Comparison of ENCODE assay signal across 24 cellular contexts in genomic region chr1:175840787-175841186, GRCh38.
DNase-seq lines count a peak whose midpoint lies in the region; ATAC-seq and TF ChIP-seq lines count a peak whose summit lies in the region.
"Had no signal": no experiment of that assay in that cellular context is flagged by ENCODE, and none has a peak within 500 bp of the region (broad histone marks: within the 10 kb centered on the region; RNA-seq: fewer than 3 reads in every experiment).

No MANE protein-coding gene starts in this region.

- intact Hi-C loops in PC-3 (cut with micrococcal nuclease), result no loop called here
- intact Hi-C loops in colonic mucosa (cut with DNase I), result no loop called here
- intact Hi-C loops in natural killer cell (cut with micrococcal nuclease), result no loop called here
- intact Hi-C loops in upper lobe of right lung (cut with DNase I), result no loop called here

- no TSS peak for BruUV-seq in PC-3 (replicated peaks; lab: Mats Ljungman, UMichigan)

- ATAC-seq in PC-3 (no peak), natural killer cell (no peak), upper lobe of right lung (no peak), GM23338 (no peak)
- ATAC-seq: activated CD8-positive, alpha-beta T cell treated with anti-CD3 and anti-CD28 coated beads, Interleukin-2, amount 10 ng/mL, durations not matched to agents 7 days and 5 days; activated T-helper 17 cell treated with anti-CD3 and anti-CD28 coated beads, Interleukin-2, amount 50 U/mL, for 72 hours; lower lobe of right lung; stimulated activated naive B cell treated with anti-CD40 and anti-IgM and Interleukin-4, amounts not matched to agents 10 μg/mL and 1 μg/mL and 100 μg/mL, for 72 hours had no signal

- H3K4me1 Mint-ChIP-seq in neural progenitor cell, result peaks cover 34% of the 10 kb centered on the region
- no peaks in the 10 kb centered on the region for H3K4me1 Mint-ChIP-seq in natural killer cell
- H3K4me1 Mint-ChIP-seq in GM23338, result peaks cover 32% of the 10 kb centered on the region
- H3K4me1 Mint-ChIP-seq: activated naive CD4-positive, alpha-beta T cell treated with anti-CD3 and anti-CD28 coated beads, Interleukin-2, amount 10 ng/mL, durations not matched to agents 7 days and 5 days; activated T-helper 17 cell treated with anti-CD3 and anti-CD28 coated beads, Interleukin-2, amount 50 U/mL, for 72 hours; stimulated activated naive B cell treated with anti-CD40 and anti-IgM and Interleukin-4, amounts not matched to agents 10 μg/mL and 1 μg/mL and 100 μg/mL, for 72 hours had no signal

- no peaks in the 10 kb centered on the region for H3K36me3 ChIP-seq in PC-3 (ENCODE audit: low read depth, low read length)
- H3K36me3 ChIP-seq in colonic mucosa, result no peaks in the 10 kb centered on the region
- H3K36me3 ChIP-seq in neural progenitor cell, result no peaks in the 10 kb centered on the region
- H3K36me3 ChIP-seq in upper lobe of right lung, result no peaks in the 10 kb centered on the region
- H3K36me3 ChIP-seq in GM23338 (ENCODE audit: insufficient read depth), result no peaks in the 10 kb centered on the region
- H3K36me3 ChIP-seq: brain microvascular endothelial cell, lower lobe of right lung had no signal

- no peak overlapping the region for H3K4me3 Mint-ChIP-seq in neural progenitor cell
- H3K4me3 Mint-ChIP-seq in natural killer cell, result no peak overlapping the region
- no peak overlapping the region for H3K4me3 Mint-ChIP-seq in GM23338
- H3K4me3 Mint-ChIP-seq: activated CD8-positive, alpha-beta T cell treated with anti-CD3 and anti-CD28 coated beads, Interleukin-2, amount 10 ng/mL, durations not matched to agents 7 days and 5 days; activated naive CD4-positive, alpha-beta T cell treated with anti-CD3 and anti-CD28 coated beads, Interleukin-2, amount 10 ng/mL, durations not matched to agents 7 days and 5 days; activated T-helper 17 cell treated with anti-CD3 and anti-CD28 coated beads, Interleukin-2, amount 50 U/mL, for 72 hours; nephron; stimulated activated naive B cell treated with anti-CD40 and anti-IgM and Interleukin-4, amounts not matched to agents 10 μg/mL and 1 μg/mL and 100 μg/mL, for 72 hours had no signal

- H3K27ac ChIP-seq in PC-3 (ENCODE audit: low read length) (no peak overlapping the region), colonic mucosa (peak overlapping the region; percentile 43), neural progenitor cell (no peak overlapping the region), upper lobe of right lung (no peak overlapping the region), GM23338 (ENCODE audit: low read depth) (no peak overlapping the region)
- H3K27ac ChIP-seq: brain microvascular endothelial cell, lower lobe of right lung, skin epidermis had no signal

- 0 out of 2 replicates have a peak, but pooled peaks cover 4% of the 10 kb centered on the region for H3K27me3 ChIP-seq in PC-3 (ENCODE audit: low read length)
- H3K27me3 ChIP-seq in colonic mucosa, result no peaks in the 10 kb centered on the region
- H3K27me3 ChIP-seq in neural progenitor cell, result no peaks in the 10 kb centered on the region
- H3K27me3 ChIP-seq in upper lobe of right lung, result peaks cover 9% of the 10 kb centered on the region
- no peaks in the 10 kb centered on the region for H3K27me3 ChIP-seq in GM23338 (ENCODE audit: insufficient read depth)
- H3K27me3 ChIP-seq: brain microvascular endothelial cell had no signal

- CTCF ChIA-PET in PC-3 (lab: Charles Lee), result no interaction called here

- peak; percentile 84 for DNase-seq in NCI-H510A treated with DMSO at 0.1 percent for 48 hours (lab: John Stamatoyannopoulos, UW)
- DNase-seq in NCI-H510A (lab: John Stamatoyannopoulos, UW), result no peak
- DNase-seq in PC-3, result no peak
- DNase-seq in colonic mucosa, result no peak
- no peak for DNase-seq in neural progenitor cell (ENCODE audit: low spot score)
- DNase-seq in natural killer cell, result no peak
- DNase-seq in upper lobe of right lung, result no peak
- DNase-seq in GM23338 (ENCODE audit: low spot score), result no peak
- DNase-seq: 8988T; activated CD8-positive, alpha-beta T cell treated with anti-CD3 and anti-CD28 coated beads, Interleukin-2, amount 10 ng/mL, durations not matched to agents 7 days and 5 days; activated naive CD4-positive, alpha-beta T cell treated with anti-CD3 and anti-CD28 coated beads, Interleukin-2, amount 10 ng/mL, durations not matched to agents 7 days and 5 days; brain microvascular endothelial cell; C1 segment of cervical spinal cord; COR-L47; DMS79; kidney glomerular epithelial cell; lower lobe of right lung; NCI-H1105; NCI-H187 treated with DMSO at 0.1 percent for 48 hours; NCI-H526 treated with DMSO at 0.1 percent for 48 hours; stimulated activated naive B cell treated with anti-CD40 and anti-IgM and Interleukin-4, amounts not matched to agents 10 μg/mL and 1 μg/mL and 100 μg/mL, for 72 hours had no signal

- H3K9me2 ChIP-seq in PC-3 (replicated peaks; ENCODE audit: low read length), result no peaks in the 10 kb centered on the region
- H3K9me2 ChIP-seq in GM23338 (ENCODE audit: insufficient read depth), result no peaks in the 10 kb centered on the region; the same call in 1 of the 2 replicates

- H2AFZ ChIP-seq in PC-3 (ENCODE audit: low read length), result no peak overlapping the region
- H2AFZ ChIP-seq in neural progenitor cell (replicated peaks), result no peak overlapping the region
- no peak overlapping the region for H2AFZ ChIP-seq in GM23338

- H3F3A ChIP-seq in PC-3 (ENCODE audit: low read length, unreplicated experiment) (no peaks in the 10 kb centered on the region), neural progenitor cell (ENCODE audit: low read depth) (no peaks in the 10 kb centered on the region), GM23338 (replicated peaks; ENCODE audit: low read depth) (no peaks in the 10 kb centered on the region)

- H3K36me3 Mint-ChIP-seq in neural progenitor cell (no peaks in the 10 kb centered on the region), natural killer cell (no peaks in the 10 kb centered on the region), GM23338 (ENCODE audit: low read depth) (no peaks in the 10 kb centered on the region)
- H3K36me3 Mint-ChIP-seq: activated naive CD4-positive, alpha-beta T cell treated with anti-CD3 and anti-CD28 coated beads, Interleukin-2, amount 10 ng/mL, durations not matched to agents 7 days and 5 days; stimulated activated naive B cell treated with anti-CD40 and anti-IgM and Interleukin-4, amounts not matched to agents 10 μg/mL and 1 μg/mL and 100 μg/mL, for 72 hours had no signal

- H3K79me2 ChIP-seq in PC-3 (ENCODE audit: low read length), result no peaks in the 10 kb centered on the region
- H3K79me2 ChIP-seq in neural progenitor cell (ENCODE audit: low read depth), result no peaks in the 10 kb centered on the region
- H3K79me2 ChIP-seq in GM23338 (replicated peaks; ENCODE audit: insufficient read depth), result no peaks in the 10 kb centered on the region

- H3K4me3 ChIP-seq in PC-3 (ENCODE audit: low read length) (no peak overlapping the region), colonic mucosa (no peak overlapping the region), neural progenitor cell (no peak overlapping the region), upper lobe of right lung (no peak overlapping the region), GM23338 (no peak overlapping the region)
- H3K4me3 ChIP-seq: lower lobe of right lung, skin epidermis had no signal

- POLR2A ChIA-PET in PC-3 (lab: Charles Lee; ENCODE audit: unreplicated experiment), result no interaction called here

- peak overlapping the region; percentile 21 for H3K27ac Mint-ChIP-seq in neural progenitor cell
- H3K27ac Mint-ChIP-seq in natural killer cell, result no peak overlapping the region
- H3K27ac Mint-ChIP-seq in GM23338, result no peak overlapping the region
- H3K27ac Mint-ChIP-seq: activated CD8-positive, alpha-beta T cell treated with anti-CD3 and anti-CD28 coated beads, Interleukin-2, amount 10 ng/mL, durations not matched to agents 7 days and 5 days; activated naive CD4-positive, alpha-beta T cell treated with anti-CD3 and anti-CD28 coated beads, Interleukin-2, amount 10 ng/mL, durations not matched to agents 7 days and 5 days; activated T-helper 17 cell treated with anti-CD3 and anti-CD28 coated beads, Interleukin-2, amount 50 U/mL, for 72 hours; nephron; stimulated activated naive B cell treated with anti-CD40 and anti-IgM and Interleukin-4, amounts not matched to agents 10 μg/mL and 1 μg/mL and 100 μg/mL, for 72 hours had no signal

- H3K4me2 ChIP-seq in PC-3 (ENCODE audit: low read length) (peak overlapping the region; percentile 40; the same call in 1 of the 2 replicates), neural progenitor cell (no peak overlapping the region), GM23338 (no peak overlapping the region)

- no peak overlapping the region for H3K9ac ChIP-seq in PC-3 (ENCODE audit: low read length)
- H3K9ac ChIP-seq in colonic mucosa (ENCODE audit: low read depth in 2 of 2, low read length in 2 of 2), result no peak overlapping the region
- no peak overlapping the region for H3K9ac ChIP-seq in neural progenitor cell

- TF ChIP-seq CTCF in PC-3 (conservative IDR thresholded peaks at IDR 0.05; ENCODE audit: low read depth, low read length), result no peak
- no peak for TF ChIP-seq CTCF in colonic mucosa (IDR thresholded peaks at IDR 0.05)
- no peak for TF ChIP-seq CTCF in neural progenitor cell (IDR thresholded peaks at IDR 0.05)
- TF ChIP-seq CTCF in natural killer cell (IDR thresholded peaks at IDR 0.05), result no peak
- TF ChIP-seq CTCF in upper lobe of right lung (IDR thresholded peaks at IDR 0.05), result no peak
- TF ChIP-seq CTCF in GM23338 (conservative IDR thresholded peaks at IDR 0.05; ENCODE audit: low read depth in 2 of 2), result no peak

- H3K9me3 ChIP-seq in PC-3 (ENCODE audit: low read length) (no peaks in the 10 kb centered on the region), colonic mucosa (no peaks in the 10 kb centered on the region), neural progenitor cell (ENCODE audit: low read depth) (no peaks in the 10 kb centered on the region), upper lobe of right lung (no peaks in the 10 kb centered on the region)
- H3K9me3 ChIP-seq: lower lobe of right lung had no signal

- H4K20me1 ChIP-seq in PC-3 (ENCODE audit: low read length) (no peaks in the 10 kb centered on the region), neural progenitor cell (ENCODE audit: low read depth) (no peaks in the 10 kb centered on the region), GM23338 (replicated peaks; ENCODE audit: insufficient read depth) (no peaks in the 10 kb centered on the region)

- H3K27me3 Mint-ChIP-seq in neural progenitor cell (ENCODE audit: insufficient read depth, low read depth), result peaks cover 7% of the 10 kb centered on the region
- H3K27me3 Mint-ChIP-seq in natural killer cell (ENCODE audit: low read depth in 2 of 2), result peaks cover 17 to 28% of the 10 kb centered on the region in 2 donors
- H3K27me3 Mint-ChIP-seq in GM23338 (ENCODE audit: insufficient read depth, low read depth, poor library complexity), result peaks cover 2% of the 10 kb centered on the region

- H3K9me3 Mint-ChIP-seq in neural progenitor cell (no peaks in the 10 kb centered on the region), natural killer cell (no peaks in the 10 kb centered on the region), GM23338 (no peaks in the 10 kb centered on the region)
- H3K9me3 Mint-ChIP-seq: activated naive CD4-positive, alpha-beta T cell treated with anti-CD3 and anti-CD28 coated beads, Interleukin-2, amount 10 ng/mL, durations not matched to agents 7 days and 5 days; nephron had no signal

- peaks cover 14% of the 10 kb centered on the region for H3K4me1 ChIP-seq in PC-3 (ENCODE audit: insufficient read depth, low read length)
- H3K4me1 ChIP-seq in colonic mucosa, result no peaks in the 10 kb centered on the region
- H3K4me1 ChIP-seq in neural progenitor cell, result no peaks in the 10 kb centered on the region
- H3K4me1 ChIP-seq in upper lobe of right lung, result no peaks in the 10 kb centered on the region
- H3K4me1 ChIP-seq in GM23338 (ENCODE audit: insufficient read depth), result peaks cover 8% of the 10 kb centered on the region; the same call in 1 of the 2 replicates
- H3K4me1 ChIP-seq: lower lobe of right lung had no signal
